ENCODE assay signal across 9 cellular contexts in the genomic region with DNA sequence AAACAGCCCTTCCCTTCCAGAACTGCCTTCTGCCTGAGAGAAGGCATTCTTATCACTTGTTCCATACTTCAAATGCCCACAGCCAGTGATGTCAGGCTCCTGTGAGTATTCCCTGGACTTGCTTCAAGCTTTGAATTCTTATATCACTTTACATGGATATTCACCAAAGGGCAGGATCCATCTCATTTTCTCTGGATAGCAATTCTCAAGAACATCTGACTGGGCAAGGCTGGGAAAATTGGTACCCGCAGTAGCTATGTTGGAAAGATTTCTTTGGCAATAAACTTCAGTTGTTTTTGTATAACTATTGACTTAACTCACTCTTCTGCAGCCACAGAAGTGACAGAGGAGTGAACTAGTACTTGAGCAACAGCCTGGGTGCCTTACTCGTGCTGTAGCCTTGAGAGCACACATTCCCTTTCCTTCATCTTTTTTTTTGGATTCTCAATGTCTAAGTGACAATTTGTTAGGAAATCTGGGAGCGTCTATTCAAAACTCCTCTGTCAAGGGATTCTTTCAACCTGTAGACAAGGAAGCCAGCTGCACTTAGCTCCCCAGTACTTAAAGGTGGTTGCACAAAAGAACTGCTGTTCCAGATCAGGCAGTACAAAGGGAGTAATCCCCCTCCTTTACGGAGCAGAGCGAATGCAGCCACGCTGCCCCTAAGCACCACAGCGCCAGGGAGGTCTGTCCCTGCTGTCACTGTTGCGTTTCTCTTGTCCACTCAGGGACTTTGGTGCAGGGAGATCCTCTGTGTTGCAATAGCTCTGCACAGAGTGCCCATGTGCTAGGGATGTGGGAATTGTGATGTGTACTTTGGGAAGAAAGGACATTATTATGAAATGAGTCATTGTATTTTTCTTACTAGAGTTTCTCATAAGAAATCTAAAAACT.
A peak's percentile ranks its signal among the peaks of the same experiment; 100 is the strongest.
DNase-seq lines count a peak whose midpoint lies in the region; ATAC-seq and TF ChIP-seq lines count a peak whose summit lies in the region.
"Had no signal": no experiment of that assay in that cellular context is flagged by ENCODE, and none has a peak within 500 bp of the region (broad histone marks: within the 10 kb centered on the region; RNA-seq: fewer than 3 reads in every experiment).

No MANE protein-coding gene starts in this region.

- no peaks in the 10 kb centered on the region for H3K27me3 Mint-ChIP-seq in activated T-cell treated with anti-CD3 and anti-CD28 coated beads, Interleukin-2, amount 50 U/mL, for 24 hours
- H3K27me3 Mint-ChIP-seq in activated T-cell treated with anti-CD3 and anti-CD28 coated beads, Interleukin-2, amount 50 U/mL, for 4 hours (ENCODE audit: low read depth), result no peaks in the 10 kb centered on the region
- H3K27me3 Mint-ChIP-seq in activated CD4-positive, alpha-beta memory T cell treated with anti-CD3 and anti-CD28 coated beads, Interleukin-2, amount 10 ng/mL, durations not matched to agents 7 days and 5 days, result no peaks in the 10 kb centered on the region

- peaks cover 0 to 1% of the 10 kb centered on the region in 2 donors for H3K36me3 ChIP-seq in lung (ENCODE audit: control insufficient read depth in 2 of 2, insufficient read depth in 2 of 2, low read length in 2 of 2)

- TF ChIP-seq CTCF in lung (IDR thresholded peaks at IDR 0.05; ENCODE audit: control extremely low read depth, extremely low read depth), result no peak

- no peak overlapping the region for H3K4me3 Mint-ChIP-seq in activated T-cell treated with anti-CD3 and anti-CD28 coated beads, Interleukin-2, amount 50 U/mL, for 24 hours
- no peak overlapping the region for H3K4me3 Mint-ChIP-seq in activated T-cell treated with anti-CD3 and anti-CD28 coated beads, Interleukin-2, amount 50 U/mL, for 4 hours
- H3K4me3 Mint-ChIP-seq in activated CD4-positive, alpha-beta memory T cell treated with anti-CD3 and anti-CD28 coated beads, Interleukin-2, amount 10 ng/mL, durations not matched to agents 7 days and 5 days, result no peak overlapping the region

- H3K9me3 Mint-ChIP-seq in activated T-cell treated with anti-CD3 and anti-CD28 coated beads, Interleukin-2, amount 50 U/mL, for 24 hours, result no peaks in the 10 kb centered on the region
- no peaks in the 10 kb centered on the region for H3K9me3 Mint-ChIP-seq in activated T-cell treated with anti-CD3 and anti-CD28 coated beads, Interleukin-2, amount 50 U/mL, for 4 hours
- H3K9me3 Mint-ChIP-seq in activated CD4-positive, alpha-beta memory T cell treated with anti-CD3 and anti-CD28 coated beads, Interleukin-2, amount 10 ng/mL, durations not matched to agents 7 days and 5 days, result no peaks in the 10 kb centered on the region

- WGBS in lung, 2 donors, result 66 to 85% methylated on average over 8 of the region's 8 CpGs

- no peak for ATAC-seq in activated T-cell treated with anti-CD3 and anti-CD28 coated beads, Interleukin-2, amount 50 U/mL, for 4 hours
- ATAC-seq in lung (ENCODE audit: insufficient read depth, low FRiP score) (peak; percentile 66), HG03196 (IDR thresholded peaks at IDR 0.05; ENCODE audit: unreplicated experiment) (no peak)

- peak overlapping the region; percentile 72 for H3K27ac Mint-ChIP-seq in activated T-cell treated with anti-CD3 and anti-CD28 coated beads, Interleukin-2, amount 50 U/mL, for 24 hours
- no peak overlapping the region for H3K27ac Mint-ChIP-seq in activated CD4-positive, alpha-beta memory T cell treated with anti-CD3 and anti-CD28 coated beads, Interleukin-2, amount 10 ng/mL, durations not matched to agents 7 days and 5 days

- H3K27ac ChIP-seq in lung (ENCODE audit: low read depth in 1 of 2, low read length in 1 of 2), result peak overlapping the region; percentile 49 to 90
- H3K27ac ChIP-seq: BLaER1 treated with 17β-estradiol and CSF1 and Interleukin-3, amounts not matched to agents 10 nM and 100 nM had no signal

- DNase-seq in activated T-cell treated with anti-CD3 and anti-CD28 coated beads, Interleukin-2, amount 50 U/mL, for 24 hours, result no peak
- DNase-seq in activated T-cell treated with anti-CD3 and anti-CD28 coated beads, Interleukin-2, amount 50 U/mL, for 4 hours, result no peak
- peak; percentile 91 for DNase-seq in dedifferentiated amniotic fluid mesenchymal stem cell (ENCODE audit: extremely low spot score)
- DNase-seq in lung (ENCODE audit: low spot score), result peak; percentile 42
- DNase-seq in ureter (ENCODE audit: low spot score), result peak; percentile 60
- DNase-seq in activated CD4-positive, alpha-beta memory T cell treated with anti-CD3 and anti-CD28 coated beads, Interleukin-2, amount 10 ng/mL, durations not matched to agents 7 days and 5 days, result no peak
- no peak for DNase-seq in HEK293T (ENCODE audit: extremely low spot score)

- H3K4me1 ChIP-seq in lung (ENCODE audit: control insufficient read depth in 2 of 2, insufficient read depth in 2 of 2, low read length in 2 of 2), result peaks cover 3 to 4% of the 10 kb centered on the region in 2 donors

- H3K36me3 Mint-ChIP-seq in activated T-cell treated with anti-CD3 and anti-CD28 coated beads, Interleukin-2, amount 50 U/mL, for 24 hours (ENCODE audit: low read depth), result peaks cover 64% of the 10 kb centered on the region
- peaks cover 24% of the 10 kb centered on the region for H3K36me3 Mint-ChIP-seq in activated T-cell treated with anti-CD3 and anti-CD28 coated beads, Interleukin-2, amount 50 U/mL, for 4 hours (ENCODE audit: insufficient read depth)
- peaks cover 8% of the 10 kb centered on the region for H3K36me3 Mint-ChIP-seq in activated CD4-positive, alpha-beta memory T cell treated with anti-CD3 and anti-CD28 coated beads, Interleukin-2, amount 10 ng/mL, durations not matched to agents 7 days and 5 days (ENCODE audit: low read depth)

- no peaks in the 10 kb centered on the region for H3K27me3 ChIP-seq in lung (ENCODE audit: control insufficient read depth, insufficient read depth)
- H3K27me3 ChIP-seq: BLaER1 treated with 17β-estradiol and CSF1 and Interleukin-3, amounts not matched to agents 10 nM and 100 nM had no signal

- no peak overlapping the region for H3K4me3 ChIP-seq in lung
- H3K4me3 ChIP-seq: BLaER1 treated with 17β-estradiol and CSF1 and Interleukin-3, amounts not matched to agents 10 nM and 100 nM had no signal

- POLR2A ChIA-PET in activated CD4-positive, alpha-beta memory T cell treated with anti-CD3 and anti-CD28 coated beads, Interleukin-2, amount 10 ng/mL, durations not matched to agents 7 days and 5 days (lab: Charles Lee), result no interaction called here
- POLR2A ChIA-PET in HEK293T (lab: Yijun Ruan, JAX), result interaction anchor here (0.7 kb wide), 1 partner anchor 10 kb away, joined by 4 read pairs; no protein-coding TSS in a partner anchor

- H3K9me3 ChIP-seq in lung (ENCODE audit: control insufficient read depth in 2 of 2, insufficient read depth in 1 of 2, low read length in 1 of 2), result no peaks in the 10 kb centered on the region
- H3K9me3 ChIP-seq: BLaER1 treated with 17β-estradiol and CSF1 and Interleukin-3, amounts not matched to agents 10 nM and 100 nM had no signal

- CTCF ChIA-PET in activated CD4-positive, alpha-beta memory T cell treated with anti-CD3 and anti-CD28 coated beads, Interleukin-2, amount 10 ng/mL, durations not matched to agents 7 days and 5 days (lab: Charles Lee), result interaction anchor here (1.3 kb wide), 1 partner anchor 11 kb away, joined by 3 read pairs; no protein-coding TSS in a partner anchor
- CTCF ChIA-PET in HEK293T (lab: Yijun Ruan, JAX), result interaction anchor here (0.7 kb wide), 1 partner anchor 171 kb away, joined by 4 read pairs; no protein-coding TSS in a partner anchor

- H3K4me1 Mint-ChIP-seq in activated T-cell treated with anti-CD3 and anti-CD28 coated beads, Interleukin-2, amount 50 U/mL, for 24 hours (ENCODE audit: low read depth), result peaks cover 20% of the 10 kb centered on the region
- peaks cover 3% of the 10 kb centered on the region for H3K4me1 Mint-ChIP-seq in activated T-cell treated with anti-CD3 and anti-CD28 coated beads, Interleukin-2, amount 50 U/mL, for 4 hours (ENCODE audit: low read depth)
- peaks cover 8% of the 10 kb centered on the region for H3K4me1 Mint-ChIP-seq in activated CD4-positive, alpha-beta memory T cell treated with anti-CD3 and anti-CD28 coated beads, Interleukin-2, amount 10 ng/mL, durations not matched to agents 7 days and 5 days

TF ChIP-seq in HEK293T, 16 proteins besides CTCF, POLR2A, EP300 and RAD21:
- TF ChIP-seq TARDBP (IDR thresholded peaks at IDR 0.05), result no peak

Comparison
In these comparisons a context has a peak if more than half of its experiments do, and no peak if none do; other contexts are left out.
1. DNase-seq: peak in dedifferentiated amniotic fluid mesenchymal stem cell (single experiment), lung (single experiment) and ureter (single experiment); none in activated T-cell treated with anti-CD3 and anti-CD28 coated beads, Interleukin-2, amount 50 U/mL, for 24 hours (single experiment), activated T-cell treated with anti-CD3 and anti-CD28 coated beads, Interleukin-2, amount 50 U/mL, for 4 hours (single experiment), activated CD4-positive, alpha-beta memory T cell treated with anti-CD3 and anti-CD28 coated beads, Interleukin-2, amount 10 ng/mL, durations not matched to agents 7 days and 5 days (single experiment) and HEK293T (single experiment).